33 cellular contexts compared by ENCODE assay signal in the genomic region with DNA sequence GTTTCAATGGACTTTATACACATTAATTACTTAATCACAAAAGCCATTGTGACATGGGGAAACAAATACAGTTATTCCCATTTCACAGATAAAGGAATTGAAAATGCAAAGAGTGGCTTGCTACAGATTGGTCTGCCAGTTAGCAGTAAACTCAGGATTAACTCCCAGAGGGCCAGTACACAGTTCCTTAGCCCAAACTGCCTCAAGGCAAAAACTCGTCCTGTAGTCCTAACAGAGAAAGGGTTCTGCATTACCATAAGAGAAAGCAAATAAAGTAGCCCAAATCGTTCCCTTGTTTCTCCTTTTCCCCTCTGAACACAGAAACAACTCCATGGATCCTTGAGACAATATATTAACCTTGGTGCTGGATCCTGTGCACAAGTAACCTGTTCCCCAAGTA.
"Had no signal": no experiment of that assay in that cellular context is flagged by ENCODE, and none has a peak within 500 bp of the region (broad histone marks: within the 10 kb centered on the region; RNA-seq: fewer than 3 reads in every experiment).

No MANE protein-coding gene starts in this region.

- H3K4me1 Mint-ChIP-seq: activated CD4-positive, alpha-beta T cell treated with anti-CD3 and anti-CD28 coated beads for 36 hours; activated CD4-positive, alpha-beta T cell treated with anti-CD3 and anti-CD28 coated beads, Interleukin-2, amount 10 ng/mL, durations not matched to agents 24 days and 14 days; activated CD8-positive, alpha-beta memory T cell treated with anti-CD3 and anti-CD28 coated beads, Interleukin-2, amount 10 ng/mL, durations not matched to agents 7 days and 5 days; activated naive CD4-positive, alpha-beta T cell treated with anti-CD3 and anti-CD28 coated beads, Interleukin-2, amount 10 ng/mL, durations not matched to agents 7 days and 5 days; activated naive CD8-positive, alpha-beta T cell treated with anti-CD3 and anti-CD28 coated beads, Interleukin-2, amount 10 ng/mL, durations not matched to agents 7 days and 5 days had no signal

- H3K36me3 Mint-ChIP-seq: activated CD4-positive, alpha-beta memory T cell treated with anti-CD3 and anti-CD28 coated beads for 36 hours; activated CD8-positive, alpha-beta memory T cell treated with anti-CD3 and anti-CD28 coated beads, Interleukin-2, amount 10 ng/mL, durations not matched to agents 7 days and 5 days; activated naive CD4-positive, alpha-beta T cell treated with anti-CD3 and anti-CD28 coated beads, Interleukin-2, amount 10 ng/mL, durations not matched to agents 7 days and 5 days; activated naive CD4-positive, alpha-beta T cell treated with anti-CD3 and anti-CD28 coated beads, Interleukin-2, amount 50 U/mL, for 72 hours; activated naive CD8-positive, alpha-beta T cell treated with anti-CD3 and anti-CD28 coated beads, Interleukin-2, amount 10 ng/mL, durations not matched to agents 7 days and 5 days; brain had no signal

- H3K27me3 ChIP-seq: ascending aorta, breast epithelium, cardiac muscle cell, esophagus muscularis mucosa, gastroesophageal sphincter, hepatocyte had no signal

- H3K27ac Mint-ChIP-seq: activated CD4-positive, alpha-beta memory T cell treated with anti-CD3 and anti-CD28 coated beads for 36 hours; activated CD4-positive, alpha-beta T cell treated with anti-CD3 and anti-CD28 coated beads for 36 hours; activated CD4-positive, alpha-beta T cell treated with anti-CD3 and anti-CD28 coated beads, Interleukin-2, amount 10 ng/mL, durations not matched to agents 24 days and 14 days; activated CD8-positive, alpha-beta memory T cell treated with anti-CD3 and anti-CD28 coated beads, Interleukin-2, amount 10 ng/mL, durations not matched to agents 7 days and 5 days; activated CD8-positive, alpha-beta T cell treated with anti-CD3 and anti-CD28 coated beads, Interleukin-2, amount 10 ng/mL, durations not matched to agents 7 days and 5 days; activated naive CD4-positive, alpha-beta T cell treated with anti-CD3 and anti-CD28 coated beads, Interleukin-2, amount 10 ng/mL, durations not matched to agents 7 days and 5 days; activated naive CD4-positive, alpha-beta T cell treated with anti-CD3 and anti-CD28 coated beads, Interleukin-2, amount 50 U/mL, for 72 hours; activated naive CD8-positive, alpha-beta T cell treated with anti-CD3 and anti-CD28 coated beads, Interleukin-2, amount 10 ng/mL, durations not matched to agents 7 days and 5 days; brain; dendritic cell treated with granulocyte-macrophage colony-stimulating factor and Interleukin-4, amounts not matched to agents 40 ng/mL and 50 ng/mL, for 4 days; effector memory CD8-positive, alpha-beta T cell had no signal

- H3K36me3 ChIP-seq: ascending aorta, breast epithelium, cardiac muscle cell, esophagus muscularis mucosa, gastroesophageal sphincter, heart right ventricle, WERI-Rb-1 had no signal

- H3K9me3 ChIP-seq: ascending aorta, breast epithelium, esophagus muscularis mucosa, gastroesophageal sphincter, heart right ventricle had no signal

- H2AFZ ChIP-seq: hepatocyte had no signal

- H3K27me3 Mint-ChIP-seq: activated CD4-positive, alpha-beta memory T cell treated with anti-CD3 and anti-CD28 coated beads for 36 hours; activated CD4-positive, alpha-beta T cell treated with anti-CD3 and anti-CD28 coated beads for 36 hours; activated CD4-positive, alpha-beta T cell treated with anti-CD3 and anti-CD28 coated beads, Interleukin-2, amount 10 ng/mL, durations not matched to agents 24 days and 14 days; activated CD8-positive, alpha-beta memory T cell treated with anti-CD3 and anti-CD28 coated beads, Interleukin-2, amount 10 ng/mL, durations not matched to agents 7 days and 5 days; activated naive CD4-positive, alpha-beta T cell treated with anti-CD3 and anti-CD28 coated beads, Interleukin-2, amount 10 ng/mL, durations not matched to agents 7 days and 5 days; activated naive CD8-positive, alpha-beta T cell treated with anti-CD3 and anti-CD28 coated beads, Interleukin-2, amount 10 ng/mL, durations not matched to agents 7 days and 5 days; brain; dendritic cell treated with granulocyte-macrophage colony-stimulating factor and Interleukin-4, amounts not matched to agents 40 ng/mL and 50 ng/mL, for 4 days; effector memory CD8-positive, alpha-beta T cell had no signal

- H3K9me3 Mint-ChIP-seq: activated CD4-positive, alpha-beta memory T cell treated with anti-CD3 and anti-CD28 coated beads for 36 hours; activated CD4-positive, alpha-beta T cell treated with anti-CD3 and anti-CD28 coated beads, Interleukin-2, amount 10 ng/mL, durations not matched to agents 24 days and 14 days; activated naive CD4-positive, alpha-beta T cell treated with anti-CD3 and anti-CD28 coated beads, Interleukin-2, amount 10 ng/mL, durations not matched to agents 7 days and 5 days; activated naive CD4-positive, alpha-beta T cell treated with anti-CD3 and anti-CD28 coated beads, Interleukin-2, amount 50 U/mL, for 72 hours; activated naive CD8-positive, alpha-beta T cell treated with anti-CD3 and anti-CD28 coated beads, Interleukin-2, amount 10 ng/mL, durations not matched to agents 7 days and 5 days; brain; dendritic cell treated with granulocyte-macrophage colony-stimulating factor and Interleukin-4, amounts not matched to agents 40 ng/mL and 50 ng/mL, for 4 days; effector memory CD8-positive, alpha-beta T cell had no signal

- ATAC-seq: activated CD4-positive, alpha-beta T cell treated with anti-CD3 and anti-CD28 coated beads for 36 hours; activated CD8-positive, alpha-beta memory T cell treated with anti-CD3 and anti-CD28 coated beads, Interleukin-2, amount 10 ng/mL, durations not matched to agents 7 days and 5 days; activated CD8-positive, alpha-beta T cell treated with anti-CD3 and anti-CD28 coated beads, Interleukin-2, amount 10 ng/mL, durations not matched to agents 7 days and 5 days; activated naive CD4-positive, alpha-beta T cell treated with anti-CD3 and anti-CD28 coated beads, Interleukin-2, amount 50 U/mL, for 72 hours; effector memory CD8-positive, alpha-beta T cell; gastroesophageal sphincter; heart right ventricle had no signal

- H3K4me3 Mint-ChIP-seq: activated CD4-positive, alpha-beta memory T cell treated with anti-CD3 and anti-CD28 coated beads for 36 hours; activated CD4-positive, alpha-beta T cell treated with anti-CD3 and anti-CD28 coated beads for 36 hours; activated CD4-positive, alpha-beta T cell treated with anti-CD3 and anti-CD28 coated beads, Interleukin-2, amount 10 ng/mL, durations not matched to agents 24 days and 14 days; activated CD8-positive, alpha-beta memory T cell treated with anti-CD3 and anti-CD28 coated beads, Interleukin-2, amount 10 ng/mL, durations not matched to agents 7 days and 5 days; activated CD8-positive, alpha-beta T cell treated with anti-CD3 and anti-CD28 coated beads, Interleukin-2, amount 10 ng/mL, durations not matched to agents 7 days and 5 days; activated naive CD4-positive, alpha-beta T cell treated with anti-CD3 and anti-CD28 coated beads, Interleukin-2, amount 10 ng/mL, durations not matched to agents 7 days and 5 days; activated naive CD8-positive, alpha-beta T cell treated with anti-CD3 and anti-CD28 coated beads, Interleukin-2, amount 10 ng/mL, durations not matched to agents 7 days and 5 days; brain; dendritic cell treated with granulocyte-macrophage colony-stimulating factor and Interleukin-4, amounts not matched to agents 40 ng/mL and 50 ng/mL, for 4 days; effector memory CD8-positive, alpha-beta T cell had no signal

- H3K79me2 ChIP-seq: hepatocyte had no signal

- H3K4me2 ChIP-seq: hepatocyte had no signal

- H3K4me3 ChIP-seq: ascending aorta, breast epithelium, cardiac muscle cell, coronary artery, esophagus muscularis mucosa, gastroesophageal sphincter, heart right ventricle, hepatocyte had no signal

- H3K27ac ChIP-seq: ascending aorta, breast epithelium, cardiac muscle cell, coronary artery, esophagus muscularis mucosa, gastroesophageal sphincter, heart right ventricle, hepatocyte, WERI-Rb-1 had no signal

- H3K4me1 ChIP-seq: ascending aorta, breast epithelium, esophagus muscularis mucosa, gastroesophageal sphincter, heart right ventricle had no signal

- DNase-seq: activated CD4-positive, alpha-beta memory T cell treated with anti-CD3 and anti-CD28 coated beads for 36 hours; activated CD4-positive, alpha-beta T cell treated with anti-CD3 and anti-CD28 coated beads for 36 hours; activated CD4-positive, alpha-beta T cell treated with anti-CD3 and anti-CD28 coated beads, Interleukin-2, amount 10 ng/mL, durations not matched to agents 24 days and 14 days; activated CD4-positive, CD25-positive, alpha-beta regulatory T cell; activated CD4-positive, CD25-positive, alpha-beta regulatory T cell treated with anti-CD3 and anti-CD28 coated beads, Interleukin-2, amount 50 U/mL, for 72 hours; activated CD8-positive, alpha-beta memory T cell treated with anti-CD3 and anti-CD28 coated beads, Interleukin-2, amount 10 ng/mL, durations not matched to agents 7 days and 5 days; activated CD8-positive, alpha-beta memory T cell treated with anti-CD3 and anti-CD28 coated beads, Interleukin-2, amount 50 U/mL, for 4 hours; activated CD8-positive, alpha-beta T cell treated with anti-CD3 and anti-CD28 coated beads, Interleukin-2, amount 10 ng/mL, durations not matched to agents 7 days and 5 days; activated gamma-delta T cell; activated naive CD4-positive, alpha-beta T cell; activated naive CD4-positive, alpha-beta T cell treated with anti-CD3 and anti-CD28 coated beads, Interleukin-2, amount 10 ng/mL, durations not matched to agents 7 days and 5 days; activated naive CD8-positive, alpha-beta T cell treated with anti-CD3 and anti-CD28 coated beads, Interleukin-2, amount 10 ng/mL, durations not matched to agents 7 days and 5 days; activated T-cell treated with anti-CD3 and anti-CD28 coated beads, Interleukin-2, amount 50 U/mL, for 1 hour; activated T-cell treated with anti-CD3 and anti-CD28 coated beads, Interleukin-2, amount 50 U/mL, for 48 hours; central memory CD4-positive, alpha-beta T cell; cerebellar nuclear complex; effector CD4-positive, alpha-beta T cell; effector memory CD8-positive, alpha-beta T cell; erythroblast; foreskin melanocyte; heart right ventricle; T-helper 9 cell; WERI-Rb-1 had no signal
